11 cellular contexts compared by ENCODE assay signal in the genomic region with DNA sequence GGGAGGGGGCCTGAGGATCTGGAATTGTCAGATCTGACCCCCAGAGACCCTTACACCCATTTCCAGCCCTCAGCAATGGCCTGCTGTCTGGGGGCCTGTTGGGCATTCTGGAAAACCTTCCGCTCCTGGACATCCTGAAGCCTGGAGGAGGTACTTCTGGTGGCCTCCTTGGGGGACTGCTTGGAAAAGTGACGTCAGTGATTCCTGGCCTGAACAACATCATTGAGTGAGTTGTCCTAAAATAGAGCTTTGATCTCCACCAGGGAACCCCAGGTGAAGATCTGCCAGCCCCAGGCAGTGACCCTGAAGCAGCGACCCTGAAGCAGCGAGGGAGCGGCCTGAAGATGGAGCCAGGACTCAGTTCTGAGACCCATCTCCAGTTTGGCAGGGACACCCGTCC. TPM values are rescaled to one million over a fixed set of nuclear protein-coding genes. Genes with fewer than 3 reads are reported as not detected.
"Had no signal": no experiment of that assay in that cellular context is flagged by ENCODE, and none has a peak within 500 bp of the region (broad histone marks: within the 10 kb centered on the region; RNA-seq: fewer than 3 reads in every experiment).

No MANE protein-coding gene starts in this region.

- H3K27ac ChIP-seq: GM23248, HL-60 had no signal

- H3K36me3 ChIP-seq: HAP-1 had no signal

- DNase-seq: GM23248, GOT3, H7, HFFc6, IMR-90 had no signal

- H3K9me3 ChIP-seq: HAP-1 had no signal

- H3K4me1 ChIP-seq: HAP-1 had no signal

- ATAC-seq: HCT116, K562 had no signal

- H3K4me3 ChIP-seq: GM23248, HAP-1, K562 had no signal

RNA-seq across cellular contexts. Expression of gene BPIFA1, which starts 2.2 kb away (rescaled TPM):
- total RNA-seq: GM23248, H4, H7, HFFc6, HT1080, IMR-90, K562 had no signal

RNA-seq across cellular contexts. Expression of gene BPIFA3, which starts 20.8 kb away (rescaled TPM):
- total RNA-seq: GM23248, H4, H7, HFFc6, HT1080, IMR-90, K562 had no signal

RNA-seq across cellular contexts. Expression of gene BPIFB1, which starts 45.0 kb away (rescaled TPM):
- total RNA-seq: GM23248, H7, HFFc6, HT1080, IMR-90, K562 had no signal
